Comparison of ENCODE assay signal across 15 cellular contexts in genomic region chr11:75491465-75491864, GRCh38. TPM values are rescaled to one million over a fixed set of nuclear protein-coding genes. Genes with fewer than 3 reads are reported as not detected.
A peak's percentile ranks its signal among the peaks of the same experiment; 100 is the strongest.
DNase-seq lines count a peak whose midpoint lies in the region; ATAC-seq and TF ChIP-seq lines count a peak whose summit lies in the region.
"Had no signal": no experiment of that assay in that cellular context is flagged by ENCODE, and none has a peak within 500 bp of the region (broad histone marks: within the 10 kb centered on the region; RNA-seq: fewer than 3 reads in every experiment).

No MANE protein-coding gene starts in this region.

- DNase-seq in activated naive CD8-positive, alpha-beta T cell treated with anti-CD3 and anti-CD28 coated beads, Interleukin-2, amount 50 U/mL, for 24 hours: no peak
- no peak for DNase-seq in activated naive CD8-positive, alpha-beta T cell treated with anti-CD3 and anti-CD28 coated beads for 36 hours
- DNase-seq: BE2C, GF-D8, HFFc6, MM.1S, NCI-H1105, NCI-H187 treated with DMSO at 0.1 percent for 48 hours, SIG-M5 had no signal

- H3F3A ChIP-seq in Loucy (ENCODE audit: low read depth): no peaks in the 10 kb centered on the region

- H3K4me1 Mint-ChIP-seq in activated naive CD8-positive, alpha-beta T cell (ENCODE audit: low read depth): peaks cover 19% of the 10 kb centered on the region
- peaks cover 15% of the 10 kb centered on the region for H3K4me1 Mint-ChIP-seq in activated naive CD8-positive, alpha-beta T cell treated with anti-CD3 and anti-CD28 coated beads, Interleukin-2, amount 50 U/mL, for 24 hours
- H3K4me1 Mint-ChIP-seq in activated naive CD8-positive, alpha-beta T cell treated with anti-CD3 and anti-CD28 coated beads for 36 hours: peaks cover 14% of the 10 kb centered on the region
- peaks cover 31% of the 10 kb centered on the region for H3K4me1 Mint-ChIP-seq in stimulated activated memory B cell treated with anti-CD40 and anti-IgM and Interleukin-4, amounts not matched to agents 10 μg/mL and 1 μg/mL and 100 μg/mL, for 72 hours

- no peaks in the 10 kb centered on the region for H3K36me3 ChIP-seq in Loucy (ENCODE audit: insufficient read depth, low read length)
- H3K36me3 ChIP-seq: BE2C had no signal

- H3K79me2 ChIP-seq in Loucy (ENCODE audit: insufficient read depth, low read length): no peaks in the 10 kb centered on the region

- 0 out of 2 replicates have a peak overlapping the region, but pooled peaks have one; percentile 83 for H2AFZ ChIP-seq in Loucy (ENCODE audit: low read length)

- peak overlapping the region; percentile 33 for H3K4me3 ChIP-seq in Loucy (ENCODE audit: low read length, poor library complexity, severe bottlenecking)

- peaks cover 20% of the 10 kb centered on the region for H3K4me1 ChIP-seq in Loucy (ENCODE audit: insufficient read depth, low read length, poor library complexity, severe bottlenecking)

- no peaks in the 10 kb centered on the region for H3K36me3 Mint-ChIP-seq in activated naive CD8-positive, alpha-beta T cell
- no peaks in the 10 kb centered on the region for H3K36me3 Mint-ChIP-seq in activated naive CD8-positive, alpha-beta T cell treated with anti-CD3 and anti-CD28 coated beads, Interleukin-2, amount 50 U/mL, for 24 hours (ENCODE audit: low read depth)
- no peaks in the 10 kb centered on the region for H3K36me3 Mint-ChIP-seq in activated naive CD8-positive, alpha-beta T cell treated with anti-CD3 and anti-CD28 coated beads for 36 hours
- H3K36me3 Mint-ChIP-seq in stimulated activated memory B cell treated with anti-CD40 and anti-IgM and Interleukin-4, amounts not matched to agents 10 μg/mL and 1 μg/mL and 100 μg/mL, for 72 hours: peaks cover 6% of the 10 kb centered on the region

- H3K27me3 Mint-ChIP-seq in activated naive CD8-positive, alpha-beta T cell: no peaks in the 10 kb centered on the region
- no peaks in the 10 kb centered on the region for H3K27me3 Mint-ChIP-seq in activated naive CD8-positive, alpha-beta T cell treated with anti-CD3 and anti-CD28 coated beads, Interleukin-2, amount 50 U/mL, for 24 hours
- H3K27me3 Mint-ChIP-seq in activated naive CD8-positive, alpha-beta T cell treated with anti-CD3 and anti-CD28 coated beads for 36 hours: no peaks in the 10 kb centered on the region
- H3K27me3 Mint-ChIP-seq in stimulated activated memory B cell treated with anti-CD40 and anti-IgM and Interleukin-4, amounts not matched to agents 10 μg/mL and 1 μg/mL and 100 μg/mL, for 72 hours: no peaks in the 10 kb centered on the region
- H3K27me3 Mint-ChIP-seq: CD8-positive, alpha-beta memory T cell had no signal

- H3K9me2 ChIP-seq in Loucy (replicated peaks; ENCODE audit: low read depth, low read length): no peaks in the 10 kb centered on the region

- no peak overlapping the region for H3K9ac ChIP-seq in Loucy (ENCODE audit: low read depth, low read length, poor library complexity, severe bottlenecking)

- H3K27me3 ChIP-seq in Loucy (ENCODE audit: insufficient read depth, low read length, poor library complexity, severe bottlenecking): no peaks in the 10 kb centered on the region
- H3K27me3 ChIP-seq: BE2C had no signal

- no peak for ATAC-seq in activated naive CD8-positive, alpha-beta T cell treated with anti-CD3 and anti-CD28 coated beads, Interleukin-2, amount 50 U/mL, for 24 hours
- no peak for ATAC-seq in stimulated activated memory B cell treated with anti-CD40 and anti-IgM and Interleukin-4, amounts not matched to agents 10 μg/mL and 1 μg/mL and 100 μg/mL, for 72 hours
- ATAC-seq in HG03280 (IDR thresholded peaks at IDR 0.05; ENCODE audit: unreplicated experiment) (no peak), GM18520 (IDR thresholded peaks at IDR 0.05; ENCODE audit: unreplicated experiment) (no peak)

- H3K4me2 ChIP-seq in Loucy (ENCODE audit: low read depth, low read length, poor library complexity, severe bottlenecking): peak overlapping the region; percentile 54

- no peaks in the 10 kb centered on the region for H4K20me1 ChIP-seq in Loucy (ENCODE audit: insufficient read depth, low read length, poor library complexity, severe bottlenecking)

- H3K4me3 Mint-ChIP-seq in activated naive CD8-positive, alpha-beta T cell: peak overlapping the region; percentile 66
- H3K4me3 Mint-ChIP-seq in activated naive CD8-positive, alpha-beta T cell treated with anti-CD3 and anti-CD28 coated beads, Interleukin-2, amount 50 U/mL, for 24 hours: no peak overlapping the region
- H3K4me3 Mint-ChIP-seq in activated naive CD8-positive, alpha-beta T cell treated with anti-CD3 and anti-CD28 coated beads for 36 hours: no peak overlapping the region
- H3K4me3 Mint-ChIP-seq in stimulated activated memory B cell treated with anti-CD40 and anti-IgM and Interleukin-4, amounts not matched to agents 10 μg/mL and 1 μg/mL and 100 μg/mL, for 72 hours: no peak overlapping the region
- H3K4me3 Mint-ChIP-seq: HFFc6 had no signal

- TF ChIP-seq CTCF in Loucy (conservative IDR thresholded peaks at IDR 0.05; ENCODE audit: low read length): no peak

- H3K9me3 ChIP-seq in Loucy (ENCODE audit: insufficient read depth, low read depth, low read length): no peaks in the 10 kb centered on the region
- H3K9me3 ChIP-seq: BE2C had no signal

- peak overlapping the region; percentile 16 for H3K27ac Mint-ChIP-seq in activated naive CD8-positive, alpha-beta T cell
- no peak overlapping the region for H3K27ac Mint-ChIP-seq in activated naive CD8-positive, alpha-beta T cell treated with anti-CD3 and anti-CD28 coated beads, Interleukin-2, amount 50 U/mL, for 24 hours
- H3K27ac Mint-ChIP-seq in activated naive CD8-positive, alpha-beta T cell treated with anti-CD3 and anti-CD28 coated beads for 36 hours: peak overlapping the region; percentile 38
- H3K27ac Mint-ChIP-seq in stimulated activated memory B cell treated with anti-CD40 and anti-IgM and Interleukin-4, amounts not matched to agents 10 μg/mL and 1 μg/mL and 100 μg/mL, for 72 hours: peak overlapping the region; percentile 40
- H3K27ac Mint-ChIP-seq: HFFc6 had no signal

- H3K9me3 Mint-ChIP-seq in activated naive CD8-positive, alpha-beta T cell (ENCODE audit: low read depth): no peaks in the 10 kb centered on the region
- no peaks in the 10 kb centered on the region for H3K9me3 Mint-ChIP-seq in activated naive CD8-positive, alpha-beta T cell treated with anti-CD3 and anti-CD28 coated beads, Interleukin-2, amount 50 U/mL, for 24 hours
- no peaks in the 10 kb centered on the region for H3K9me3 Mint-ChIP-seq in activated naive CD8-positive, alpha-beta T cell treated with anti-CD3 and anti-CD28 coated beads for 36 hours
- H3K9me3 Mint-ChIP-seq in stimulated activated memory B cell treated with anti-CD40 and anti-IgM and Interleukin-4, amounts not matched to agents 10 μg/mL and 1 μg/mL and 100 μg/mL, for 72 hours: no peaks in the 10 kb centered on the region
- H3K9me3 Mint-ChIP-seq: CD8-positive, alpha-beta memory T cell; HFFc6 had no signal

RNA-seq across cellular contexts. Expression of gene GDPD5, which starts 34.3 kb away (rescaled TPM):
- 1 to 10 TPM; 5.9 to 6.6 TPM for total RNA-seq in activated naive CD8-positive, alpha-beta T cell treated with anti-CD3 and anti-CD28 coated beads for 36 hours

RNA-seq across cellular contexts. Expression of gene KLHL35, which starts 58.5 kb away (rescaled TPM):
- under 1 TPM; 0.21 to 0.58 TPM for total RNA-seq in activated naive CD8-positive, alpha-beta T cell treated with anti-CD3 and anti-CD28 coated beads for 36 hours
- total RNA-seq: HFFc6 had no signal
